14 cellular contexts compared by ENCODE assay signal in the genomic region with DNA sequence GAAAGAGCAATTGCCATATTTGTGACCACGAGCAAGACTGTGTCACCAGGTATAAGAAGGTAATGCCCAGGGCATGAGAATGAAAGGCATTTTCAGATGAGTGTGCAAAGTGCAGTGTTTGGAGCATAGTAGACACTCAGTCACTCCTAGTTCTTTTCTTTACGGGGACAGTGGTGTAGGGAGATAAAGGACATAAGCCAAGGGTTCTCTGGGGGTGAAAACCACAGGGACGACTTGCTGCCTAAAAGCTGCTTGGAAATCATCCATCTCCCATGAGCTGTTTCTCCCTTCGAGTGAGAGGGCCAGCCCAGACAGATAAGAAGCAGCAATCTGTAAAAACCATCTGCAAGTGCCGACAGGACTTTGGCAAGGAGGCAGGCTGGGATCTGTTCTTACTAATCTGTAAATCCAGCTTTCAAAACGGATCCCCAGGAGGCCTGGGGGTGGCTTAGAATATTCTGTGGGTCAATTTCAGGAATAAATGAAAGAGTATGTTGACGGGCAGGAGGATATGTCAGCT.
DNase-seq lines count a peak whose midpoint lies in the region; ATAC-seq, FAIRE-seq and TF ChIP-seq lines count a peak whose summit lies in the region.
"Had no signal": no experiment of that assay in that cellular context is flagged by ENCODE, and none has a peak within 500 bp of the region (broad histone marks: within the 10 kb centered on the region; RNA-seq: fewer than 3 reads in every experiment).

No MANE protein-coding gene starts in this region.

- no peak for TF ChIP-seq CTCF in adrenal gland (IDR thresholded peaks at IDR 0.05)
- TF ChIP-seq CTCF in CD14-positive monocyte (IDR thresholded peaks at IDR 0.05), result no peak

- no peak overlapping the region for H3K4me3 Mint-ChIP-seq in activated CD4-positive, alpha-beta T cell treated with anti-CD3 and anti-CD28 coated beads for 36 hours
- H3K4me3 Mint-ChIP-seq in CD14-positive monocyte, result no peak overlapping the region
- H3K4me3 Mint-ChIP-seq: activated CD4-positive, alpha-beta T cell treated with anti-CD3 and anti-CD28 coated beads, Interleukin-2, amount 10 ng/mL, durations not matched to agents 24 days and 14 days; activated naive CD4-positive, alpha-beta T cell treated with anti-CD3 and anti-CD28 coated beads for 36 hours; neural crest cell had no signal

- no peak for FAIRE-seq in GM19239 (lab: Jason Lieb, UNC)
- FAIRE-seq: islet of Langerhans had no signal

- no peaks in the 10 kb centered on the region for H3K79me2 ChIP-seq in ACC112 (ENCODE audit: control insufficient read depth, insufficient read depth, low read length, unreplicated experiment)

- H3K27ac ChIP-seq in ACC112 (ENCODE audit: low read depth, low read length), result no peak overlapping the region
- no peak overlapping the region for H3K27ac ChIP-seq in adrenal gland

- intact Hi-C loops in adrenal gland (cut with DNase I), result no loop called here
- intact Hi-C loops in left cardiac atrium (cut with DNase I), result no loop called here
- intact Hi-C loops in activated CD4-positive, alpha-beta T cell treated with anti-CD3 and anti-CD28 coated beads for 36 hours (cut with DNase I, micrococcal nuclease), result no loop called here
- intact Hi-C loops in CD14-positive monocyte (cut with micrococcal nuclease), result no loop called here

- H3K27ac Mint-ChIP-seq in activated CD4-positive, alpha-beta T cell treated with anti-CD3 and anti-CD28 coated beads for 36 hours, result no peak overlapping the region
- H3K27ac Mint-ChIP-seq in CD14-positive monocyte, result no peak overlapping the region
- H3K27ac Mint-ChIP-seq: activated CD4-positive, alpha-beta T cell treated with anti-CD3 and anti-CD28 coated beads, Interleukin-2, amount 10 ng/mL, durations not matched to agents 24 days and 14 days; activated naive CD4-positive, alpha-beta T cell treated with anti-CD3 and anti-CD28 coated beads for 36 hours had no signal

- peak; percentile 97 to 98 for ATAC-seq in left cardiac atrium
- ATAC-seq in activated CD4-positive, alpha-beta T cell treated with anti-CD3 and anti-CD28 coated beads for 36 hours, result no peak
- ATAC-seq in GM19455 (IDR thresholded peaks at IDR 0.05; ENCODE audit: unreplicated experiment), result no peak

- TF ChIP-seq POLR2A in adrenal gland (IDR thresholded peaks at IDR 0.05), result no peak

- DNase-seq in HPDE6-E6E7 (ENCODE audit: extremely low spot score) (peak; percentile 58), adrenal gland (peak; percentile 24 to 87 (median 71)), left cardiac atrium (peak; percentile 72), CD14-positive monocyte (ENCODE audit: low spot score) (no peak), GM19239 (ENCODE audit: insufficient read length, low spot score) (no peak)
- DNase-seq in activated CD4-positive, alpha-beta T cell treated with anti-CD3 and anti-CD28 coated beads for 36 hours, result no peak
- DNase-seq: activated CD4-positive, alpha-beta T cell treated with anti-CD3 and anti-CD28 coated beads, Interleukin-2, amount 10 ng/mL, durations not matched to agents 24 days and 14 days; activated naive CD4-positive, alpha-beta T cell treated with anti-CD3 and anti-CD28 coated beads for 36 hours; GF-D8; Karpas-422 had no signal

- H3K36me3 ChIP-seq in ACC112 (ENCODE audit: insufficient read depth, low read length) (no peaks in the 10 kb centered on the region), adrenal gland (replicated peaks in 1 of 2) (no peaks in the 10 kb centered on the region)

- peaks cover 19% of the 10 kb centered on the region for H3K27me3 ChIP-seq in ACC112 (ENCODE audit: insufficient read depth, low read length)
- no peaks in the 10 kb centered on the region for H3K27me3 ChIP-seq in adrenal gland

- H2AFZ ChIP-seq in ACC112 (ENCODE audit: low read length, unreplicated experiment), result peak overlapping the region; percentile 16

- peaks cover 2% of the 10 kb centered on the region for H3K27me3 Mint-ChIP-seq in activated CD4-positive, alpha-beta T cell treated with anti-CD3 and anti-CD28 coated beads for 36 hours
- peaks cover 0 to 5% (median 4%) of the 10 kb centered on the region in 3 donors for H3K27me3 Mint-ChIP-seq in CD14-positive monocyte (ENCODE audit: low read depth in 3 of 3)

- POLR2A ChIA-PET in activated CD4-positive, alpha-beta T cell treated with anti-CD3 and anti-CD28 coated beads for 36 hours (lab: Charles Lee), result no interaction called here

- H3K9me3 Mint-ChIP-seq in activated CD4-positive, alpha-beta T cell treated with anti-CD3 and anti-CD28 coated beads for 36 hours (ENCODE audit: low read depth), result peaks cover 7% of the 10 kb centered on the region
- H3K9me3 Mint-ChIP-seq in CD14-positive monocyte, result peaks cover 0 to 9% (median 5%) of the 10 kb centered on the region in 7 donors

- H3K9me3 ChIP-seq in adrenal gland (replicated peaks in 1 of 3), result peaks cover 0 to 7% (median under 1%) of the 10 kb centered on the region in 3 donors

- WGBS in adrenal gland, 4 donors, result 16 to 30% (median 22%) methylated on average over 5 to 7 of the region's 7 CpGs

- H3K4me1 ChIP-seq in ACC112 (ENCODE audit: control insufficient read depth, insufficient read depth, low read length, unreplicated experiment) (peaks cover 8% of the 10 kb centered on the region), adrenal gland (replicated peaks in 1 of 2) (no peaks in the 10 kb centered on the region)

- CTCF ChIA-PET in activated CD4-positive, alpha-beta T cell treated with anti-CD3 and anti-CD28 coated beads for 36 hours (lab: Charles Lee), result interaction anchor here (0.5 kb wide), 1 partner anchor 75 kb away, joined by 3 read pairs; no protein-coding TSS in a partner anchor

- H3K4me3 ChIP-seq in ACC112 (ENCODE audit: low read depth, low read length), result no peak overlapping the region
- no peak overlapping the region for H3K4me3 ChIP-seq in adrenal gland

- no peaks in the 10 kb centered on the region for H3K4me1 Mint-ChIP-seq in activated CD4-positive, alpha-beta T cell treated with anti-CD3 and anti-CD28 coated beads for 36 hours
- H3K4me1 Mint-ChIP-seq in CD14-positive monocyte, result no peaks in the 10 kb centered on the region
- H3K4me1 Mint-ChIP-seq: activated CD4-positive, alpha-beta T cell treated with anti-CD3 and anti-CD28 coated beads, Interleukin-2, amount 10 ng/mL, durations not matched to agents 24 days and 14 days; neural crest cell had no signal

- no peaks in the 10 kb centered on the region for H3K36me3 Mint-ChIP-seq in activated CD4-positive, alpha-beta T cell treated with anti-CD3 and anti-CD28 coated beads for 36 hours (ENCODE audit: low read depth)
- no peaks in the 10 kb centered on the region for H3K36me3 Mint-ChIP-seq in CD14-positive monocyte

Comparison
In these comparisons a context has a peak if more than half of its experiments do, and no peak if none do; other contexts are left out.
1. DNase-seq: peak in HPDE6-E6E7 (single experiment), adrenal gland (7 of 7) and left cardiac atrium (single experiment); none in activated CD4-positive, alpha-beta T cell treated with anti-CD3 and anti-CD28 coated beads for 36 hours (single experiment), CD14-positive monocyte (single experiment) and GM19239 (single experiment).
2. ATAC-seq: peak in left cardiac atrium (2 of 2); none in activated CD4-positive, alpha-beta T cell treated with anti-CD3 and anti-CD28 coated beads for 36 hours (single experiment) and GM19455 (single experiment).